8 cellular contexts compared by ENCODE assay signal in the genomic region with DNA sequence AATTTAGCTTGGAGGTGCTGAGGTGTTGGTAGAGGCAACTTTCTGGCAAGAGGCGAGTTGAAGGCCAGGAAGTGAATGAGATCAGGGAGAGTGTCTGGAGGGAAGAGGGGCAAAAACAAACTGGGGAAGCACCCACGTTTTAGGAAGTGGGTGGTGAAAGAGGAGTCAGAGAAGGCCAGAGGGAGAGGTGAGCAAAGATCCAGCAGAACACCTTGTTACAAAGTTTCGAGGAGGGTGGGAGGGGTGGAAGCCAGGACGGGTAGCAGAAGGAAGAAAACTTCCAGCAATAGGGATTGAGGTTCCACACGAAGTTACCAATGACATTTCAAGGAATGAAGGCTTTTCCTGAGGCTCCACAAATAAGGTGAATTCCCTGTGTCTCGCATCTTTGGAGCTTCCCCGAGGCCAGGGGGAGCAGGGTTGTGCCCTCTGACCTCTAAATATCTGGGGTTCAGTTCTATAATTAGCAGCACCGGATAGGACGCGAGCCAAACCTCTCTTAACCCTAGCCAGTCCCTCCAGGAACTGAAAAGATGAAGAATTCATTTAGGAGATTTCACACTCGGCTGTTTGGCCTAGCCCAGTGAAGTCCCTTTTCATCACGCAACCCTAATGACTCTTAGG. TPM values are rescaled to one million over a fixed set of nuclear protein-coding genes. Genes with fewer than 3 reads are reported as not detected.
DNase-seq lines count a peak whose midpoint lies in the region; ATAC-seq and TF ChIP-seq lines count a peak whose summit lies in the region.

No MANE protein-coding gene starts in this region.

- CTCF ChIA-PET in activated CD4-positive, alpha-beta T cell treated with anti-CD3 and anti-CD28 coated beads, Interleukin-2, amount 10 ng/mL, durations not matched to agents 7 days and 5 days (lab: Charles Lee), result interaction anchor here (0.7 to 4.8 kb wide), 6 partner anchors 8 to 329 kb away, joined by 3 to 31 read pairs (median 3); no protein-coding TSS in a partner anchor

- POLR2A ChIA-PET in activated CD4-positive, alpha-beta T cell treated with anti-CD3 and anti-CD28 coated beads, Interleukin-2, amount 10 ng/mL, durations not matched to agents 7 days and 5 days (lab: Charles Lee), result no interaction called here

- peak overlapping the region; percentile 57 for H3K27ac ChIP-seq in subcutaneous abdominal adipose tissue (ENCODE audit: low read depth, low read length)

- peak overlapping the region in 4 of 5 donors; percentile 29 to 76 (median 50) for H3K9ac ChIP-seq in subcutaneous abdominal adipose tissue (ENCODE audit: low read length in 5 of 5)

- peak overlapping the region; percentile 79 for H3K4me3 Mint-ChIP-seq in activated CD4-positive, alpha-beta T cell treated with anti-CD3 and anti-CD28 coated beads, Interleukin-2, amount 10 ng/mL, durations not matched to agents 7 days and 5 days

- H3K9me3 ChIP-seq in subcutaneous abdominal adipose tissue (ENCODE audit: control insufficient read depth in 5 of 5, low read length in 5 of 5), result no peaks in the 10 kb centered on the region

- DNase-seq in activated CD4-positive, alpha-beta T cell treated with anti-CD3 and anti-CD28 coated beads, Interleukin-2, amount 10 ng/mL, durations not matched to agents 7 days and 5 days, result no peak
- no peak for DNase-seq in activated CD4-positive, alpha-beta T cell treated with anti-CD3 and anti-CD28 coated beads for 4 hours
- no peak for DNase-seq in activated gamma-delta T cell treated with Interleukin-2 at 50 U/mL for 16 hours

- peaks cover 2% of the 10 kb centered on the region for H3K27me3 Mint-ChIP-seq in activated CD4-positive, alpha-beta T cell treated with anti-CD3 and anti-CD28 coated beads, Interleukin-2, amount 10 ng/mL, durations not matched to agents 7 days and 5 days

- H3K27ac Mint-ChIP-seq in activated CD4-positive, alpha-beta T cell treated with anti-CD3 and anti-CD28 coated beads, Interleukin-2, amount 10 ng/mL, durations not matched to agents 7 days and 5 days, result peak overlapping the region; percentile 85

- H3K36me3 ChIP-seq in subcutaneous abdominal adipose tissue (ENCODE audit: control insufficient read depth in 5 of 5, insufficient read depth in 5 of 5, low read length in 5 of 5), result no peaks in the 10 kb centered on the region

- peaks cover 7% of the 10 kb centered on the region for H3K36me3 Mint-ChIP-seq in activated CD4-positive, alpha-beta T cell treated with anti-CD3 and anti-CD28 coated beads, Interleukin-2, amount 10 ng/mL, durations not matched to agents 7 days and 5 days (ENCODE audit: low read depth)

- no peaks in the 10 kb centered on the region for H3K9me3 Mint-ChIP-seq in activated CD4-positive, alpha-beta T cell treated with anti-CD3 and anti-CD28 coated beads, Interleukin-2, amount 10 ng/mL, durations not matched to agents 7 days and 5 days

- no peak for ATAC-seq in GM19452 (IDR thresholded peaks at IDR 0.05; ENCODE audit: unreplicated experiment)
- no peak for ATAC-seq in GM21526 (IDR thresholded peaks at IDR 0.05; ENCODE audit: low FRiP score, unreplicated experiment)

- H3K4me1 Mint-ChIP-seq in activated CD4-positive, alpha-beta T cell treated with anti-CD3 and anti-CD28 coated beads, Interleukin-2, amount 10 ng/mL, durations not matched to agents 7 days and 5 days, result peaks cover 47% of the 10 kb centered on the region

- no peak for TF ChIP-seq CTCF in WI38 (IDR thresholded peaks at IDR 0.05; ENCODE audit: low read depth, low read length)

- no peaks in the 10 kb centered on the region for H3K27me3 ChIP-seq in subcutaneous abdominal adipose tissue (ENCODE audit: control insufficient read depth in 5 of 5, insufficient read depth in 4 of 5, low read length in 5 of 5)

- peaks cover 6 to 38% (median 36%) of the 10 kb centered on the region in 5 donors for H3K4me1 ChIP-seq in subcutaneous abdominal adipose tissue (ENCODE audit: control insufficient read depth in 5 of 5, insufficient read depth in 5 of 5, low read length in 5 of 5)

- H3K4me3 ChIP-seq in WI38 (ENCODE audit: low read depth, low read length) (peak overlapping the region; percentile 23), iPS-11a (ENCODE audit: low read depth, low read length) (peak overlapping the region; percentile 17), subcutaneous abdominal adipose tissue (ENCODE audit: low read depth in 1 of 5, low read length in 5 of 5) (peak overlapping the region; percentile 2 to 96 (median 53))

RNA-seq across cellular contexts. Expression of gene SESN2, which starts 0.6 kb away (rescaled TPM):
- total RNA-seq in activated CD4-positive, alpha-beta T cell treated with anti-CD3 and anti-CD28 coated beads, Interleukin-2, amount 10 ng/mL, durations not matched to agents 7 days and 5 days, result 10 to 100 TPM; 11.7 to 11.8 TPM

RNA-seq across cellular contexts. Expression of gene ATP5IF1, which starts 22.8 kb away (rescaled TPM):
- total RNA-seq in activated CD4-positive, alpha-beta T cell treated with anti-CD3 and anti-CD28 coated beads, Interleukin-2, amount 10 ng/mL, durations not matched to agents 7 days and 5 days, result 100 to 1,000 TPM; 172 to 189 TPM

RNA-seq across cellular contexts. Expression of gene DNAJC8, which starts 25.9 kb away (rescaled TPM):
- total RNA-seq in activated CD4-positive, alpha-beta T cell treated with anti-CD3 and anti-CD28 coated beads, Interleukin-2, amount 10 ng/mL, durations not matched to agents 7 days and 5 days, result 100 to 1,000 TPM; 110 to 128 TPM
